13 cellular contexts compared by ENCODE assay signal in genomic region chr2:176137249-176137573, GRCh38. TPM values are rescaled to one million over a fixed set of nuclear protein-coding genes. Genes with fewer than 3 reads are reported as not detected.
DNase-seq lines count a peak whose midpoint lies in the region; ATAC-seq and TF ChIP-seq lines count a peak whose summit lies in the region.
"Had no signal": no experiment of that assay in that cellular context is flagged by ENCODE, and none has a peak within 500 bp of the region (broad histone marks: within the 10 kb centered on the region; RNA-seq: fewer than 3 reads in every experiment).

No MANE protein-coding gene starts in this region.

- H3K4me3 ChIP-seq in adipocyte (ENCODE audit: low read length): peak overlapping the region; percentile 86
- peak overlapping the region; percentile 39 for H3K4me3 ChIP-seq in lower lobe of right lung
- peak overlapping the region; percentile 64 to 66 for H3K4me3 ChIP-seq in tibial artery

- peak overlapping the region; percentile 96 for H3K9ac ChIP-seq in adipocyte (ENCODE audit: low read length)

- H3K4me3 Mint-ChIP-seq in T-helper 1 cell treated with Interleukin-12 subunit alpha and Interleukin-12 subunit beta and Interleukin-4 antibody, amounts not matched to agents 30 μg/mL and 1 μg/mL, for 36 hours: no peak overlapping the region
- H3K4me3 Mint-ChIP-seq: activated naive CD8-positive, alpha-beta T cell treated with anti-CD3 and anti-CD28 coated beads, Interleukin-2, amount 10 ng/mL, durations not matched to agents 7 days and 5 days had no signal

- peaks cover 19% of the 10 kb centered on the region for H3K4me1 Mint-ChIP-seq in T-helper 1 cell treated with Interleukin-12 subunit alpha and Interleukin-12 subunit beta and Interleukin-4 antibody, amounts not matched to agents 30 μg/mL and 1 μg/mL, for 36 hours (ENCODE audit: low read depth)

- TF ChIP-seq CTCF in lower lobe of right lung (IDR thresholded peaks at IDR 0.05) (no peak), tibial artery (IDR thresholded peaks at IDR 0.05) (no peak)

- H3K27me3 ChIP-seq in adipocyte (replicated peaks; ENCODE audit: control insufficient read depth, insufficient read depth, low read length): no peaks in the 10 kb centered on the region
- peaks cover 99% of the 10 kb centered on the region for H3K27me3 ChIP-seq in lower lobe of right lung (ENCODE audit: low read depth)
- peaks cover 0 to 22% of the 10 kb centered on the region in 2 donors for H3K27me3 ChIP-seq in tibial artery

- no peaks in the 10 kb centered on the region for H3K9me3 ChIP-seq in adipocyte (ENCODE audit: control insufficient read depth, low read length)
- no peaks in the 10 kb centered on the region for H3K9me3 ChIP-seq in lower lobe of right lung
- H3K9me3 ChIP-seq in tibial artery: no peaks in the 10 kb centered on the region

- peaks cover 48% of the 10 kb centered on the region for H3K4me1 ChIP-seq in adipocyte (ENCODE audit: control insufficient read depth, insufficient read depth, low read length)
- peaks cover 31% of the 10 kb centered on the region for H3K4me1 ChIP-seq in lower lobe of right lung
- peaks cover 0 to 49% (median 29%) of the 10 kb centered on the region in 4 donors for H3K4me1 ChIP-seq in tibial artery

- ATAC-seq in lower lobe of right lung: no peak

- peaks cover 2% of the 10 kb centered on the region for H3K36me3 Mint-ChIP-seq in T-helper 1 cell treated with Interleukin-12 subunit alpha and Interleukin-12 subunit beta and Interleukin-4 antibody, amounts not matched to agents 30 μg/mL and 1 μg/mL, for 36 hours (ENCODE audit: low read depth)

- H3K27ac ChIP-seq in lower lobe of right lung: no peak overlapping the region
- peak overlapping the region; percentile 85 to 90 for H3K27ac ChIP-seq in tibial artery

- intact Hi-C loops in lower lobe of right lung (cut with DNase I) (loop anchor here (10.0 kb wide), 1 partner anchor 418 kb away; no protein-coding TSS in a partner anchor), tibial artery (cut with DNase I; ENCODE audit: low total_unique reads) (no loop called here)

- peaks cover 94% of the 10 kb centered on the region for H3K27me3 Mint-ChIP-seq in T-helper 1 cell treated with Interleukin-12 subunit alpha and Interleukin-12 subunit beta and Interleukin-4 antibody, amounts not matched to agents 30 μg/mL and 1 μg/mL, for 36 hours (ENCODE audit: low read depth)

- H3K36me3 ChIP-seq in adipocyte (ENCODE audit: control insufficient read depth, insufficient read depth, low read length, severe bottlenecking) (no peaks in the 10 kb centered on the region), lower lobe of right lung (no peaks in the 10 kb centered on the region), tibial artery (no peaks in the 10 kb centered on the region)

- H3K27ac Mint-ChIP-seq in T-helper 1 cell treated with Interleukin-12 subunit alpha and Interleukin-12 subunit beta and Interleukin-4 antibody, amounts not matched to agents 30 μg/mL and 1 μg/mL, for 36 hours: peak overlapping the region; percentile 14
- H3K27ac Mint-ChIP-seq: activated naive CD8-positive, alpha-beta T cell treated with anti-CD3 and anti-CD28 coated beads, Interleukin-2, amount 10 ng/mL, durations not matched to agents 7 days and 5 days had no signal

- DNase-seq in T-helper 1 cell (no peak), adipocyte (ENCODE audit: low read depth) (no peak), lower lobe of right lung (no peak), tibial artery (no peak), activated gamma-delta T cell treated with Interleukin-2 at 50 U/mL for 16 hours (no peak), NCI-H345 (lab: John Stamatoyannopoulos, UW) (no peak), DMS79 treated with DMSO at 0.1 percent for 48 hours (lab: John Stamatoyannopoulos, UW) (no peak)
- DNase-seq: activated CD8-positive, alpha-beta memory T cell treated with anti-CD3 and anti-CD28 coated beads for 24 hours; activated naive CD8-positive, alpha-beta T cell treated with anti-CD3 and anti-CD28 coated beads, Interleukin-2, amount 10 ng/mL, durations not matched to agents 7 days and 5 days; islet precursor cell; Karpas-422 had no signal

- H3K9me3 Mint-ChIP-seq in T-helper 1 cell treated with Interleukin-12 subunit alpha and Interleukin-12 subunit beta and Interleukin-4 antibody, amounts not matched to agents 30 μg/mL and 1 μg/mL, for 36 hours: no peaks in the 10 kb centered on the region
- H3K9me3 Mint-ChIP-seq: activated naive CD8-positive, alpha-beta T cell treated with anti-CD3 and anti-CD28 coated beads, Interleukin-2, amount 10 ng/mL, durations not matched to agents 7 days and 5 days had no signal

RNA-seq across cellular contexts. Expression of gene HOXD8, which starts 7.7 kb away (rescaled TPM):
- total RNA-seq in lower lobe of right lung: 2.3 TPM
- total RNA-seq: activated naive CD8-positive, alpha-beta T cell treated with anti-CD3 and anti-CD28 coated beads, Interleukin-2, amount 10 ng/mL, durations not matched to agents 7 days and 5 days; osteocyte had no signal

RNA-seq across cellular contexts. Expression of gene HOXD4, which starts 14.1 kb away (rescaled TPM):
- total RNA-seq in lower lobe of right lung: 0.97 TPM
- total RNA-seq: activated naive CD8-positive, alpha-beta T cell treated with anti-CD3 and anti-CD28 coated beads, Interleukin-2, amount 10 ng/mL, durations not matched to agents 7 days and 5 days; osteocyte had no signal

RNA-seq across cellular contexts. Expression of gene HOXD9, which starts 14.7 kb away (rescaled TPM):
- 0.86 TPM for total RNA-seq in lower lobe of right lung
- total RNA-seq: activated naive CD8-positive, alpha-beta T cell treated with anti-CD3 and anti-CD28 coated beads, Interleukin-2, amount 10 ng/mL, durations not matched to agents 7 days and 5 days; osteocyte had no signal

RNA-seq across cellular contexts. Expression of gene HOXD3, which starts 19.9 kb away (rescaled TPM):
- 0.47 TPM for total RNA-seq in lower lobe of right lung
- total RNA-seq: activated naive CD8-positive, alpha-beta T cell treated with anti-CD3 and anti-CD28 coated beads, Interleukin-2, amount 10 ng/mL, durations not matched to agents 7 days and 5 days; osteocyte had no signal

RNA-seq across cellular contexts. Expression of gene HOXD10, which starts 20.6 kb away (rescaled TPM):
- not detected for total RNA-seq in lower lobe of right lung
- total RNA-seq: activated naive CD8-positive, alpha-beta T cell treated with anti-CD3 and anti-CD28 coated beads, Interleukin-2, amount 10 ng/mL, durations not matched to agents 7 days and 5 days; osteocyte had no signal
